Comparison of ENCODE assay signal across 2 cellular contexts in genomic region chr2:99356853-99357252, GRCh38.
TF ChIP-seq lines count a peak whose summit lies in the region.

No MANE protein-coding gene starts in this region.

TF ChIP-seq in GM23338, 12 proteins besides CTCF, POLR2A, EP300 and RAD21:
- TF ChIP-seq REST (IDR thresholded peaks at IDR 0.05; ENCODE audit: unreplicated experiment) (no peak), NANOG (IDR thresholded peaks at IDR 0.05; ENCODE audit: borderline replicate concordance) (no peak), STAT1 (IDR thresholded peaks at IDR 0.05; ENCODE audit: unreplicated experiment) (no peak), EZH2 (IDR thresholded peaks at IDR 0.05; ENCODE audit: low read depth, unreplicated experiment) (no peak), EZH2phosphoT487 (IDR thresholded peaks at IDR 0.05; ENCODE audit: unreplicated experiment) (no peak), ZNF114 (CRISPR knock-in tag; IDR thresholded peaks at IDR 0.05) (no peak), ZNF331 (CRISPR knock-in tag; IDR thresholded peaks at IDR 0.05; ENCODE audit: low read depth) (no peak), JUNB (IDR thresholded peaks at IDR 0.05; ENCODE audit: unreplicated experiment) (no peak), CREB1 (CRISPR knock-in tag; IDR thresholded peaks at IDR 0.05; ENCODE audit: low read depth) (no peak), POLR2AphosphoS5 (IDR thresholded peaks at IDR 0.05; ENCODE audit: low read depth) (no peak), ZNF462 (CRISPR knock-in tag; IDR thresholded peaks at IDR 0.05) (no peak)

TF ChIP-seq in GM12878, 131 proteins besides CTCF, POLR2A, EP300 and RAD21:
- TF ChIP-seq SIN3A (IDR thresholded peaks at IDR 0.05; ENCODE audit: low read depth, low read length), result no peak
- TF ChIP-seq POU2F2 (IDR thresholded peaks at IDR 0.05; ENCODE audit: borderline replicate concordance, low read depth, low read length), result no peak
- TF ChIP-seq TCF12 (IDR thresholded peaks at IDR 0.05; ENCODE audit: low read depth, low read length), result no peak
- TF ChIP-seq RUNX3 (IDR thresholded peaks at IDR 0.05; ENCODE audit: low read length), result peak; percentile 51
